Comparison of ENCODE assay signal across 38 cellular contexts in the genomic region with DNA sequence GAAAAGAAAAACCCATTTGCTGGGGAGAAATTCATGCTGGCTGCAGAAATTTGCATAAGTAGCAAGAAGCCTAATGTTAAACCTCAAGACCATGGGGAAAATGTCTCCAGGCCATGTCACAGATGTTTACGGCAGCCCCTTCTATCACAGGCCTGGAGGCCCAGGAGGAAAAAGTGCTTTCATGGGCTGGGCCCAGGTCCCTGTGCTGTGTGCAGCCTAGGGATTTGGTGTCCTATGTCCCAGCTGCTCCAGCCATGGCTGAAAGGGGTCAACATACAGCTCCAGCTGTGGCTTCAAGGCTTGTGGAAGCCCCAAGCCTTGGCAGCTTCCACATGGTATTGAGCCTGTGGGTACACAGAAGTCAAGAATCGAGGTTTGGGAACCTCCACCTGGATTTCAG.
"Had no signal": no experiment of that assay in that cellular context is flagged by ENCODE, and none has a peak within 500 bp of the region (broad histone marks: within the 10 kb centered on the region; RNA-seq: fewer than 3 reads in every experiment).

No MANE protein-coding gene starts in this region.

- H3K27me3 ChIP-seq: adrenal gland, ascending aorta, body of pancreas, brain microvascular endothelial cell, breast epithelium, cardiac muscle cell had no signal

- H3K4me3 ChIP-seq: adrenal gland, ascending aorta, body of pancreas, breast epithelium, cardiac muscle cell had no signal

- H3K4me1 Mint-ChIP-seq: activated naive CD4-positive, alpha-beta T cell treated with anti-CD3 and anti-CD28 coated beads, Interleukin-2, amount 10 ng/mL, durations not matched to agents 7 days and 5 days; activated naive CD4-positive, alpha-beta T cell treated with anti-CD3 and anti-CD28 coated beads, Interleukin-2, amount 50 U/mL, for 24 hours; activated naive CD8-positive, alpha-beta T cell treated with anti-CD3 and anti-CD28 coated beads for 36 hours; activated naive CD8-positive, alpha-beta T cell treated with anti-CD3 and anti-CD28 coated beads, Interleukin-2, amount 10 ng/mL, durations not matched to agents 7 days and 5 days; activated naive CD8-positive, alpha-beta T cell treated with anti-CD3 and anti-CD28 coated beads, Interleukin-2, amount 50 U/mL, for 24 hours; activated T-helper 17 cell treated with anti-CD3 and anti-CD28 coated beads, Interleukin-2, amount 50 U/mL, for 72 hours; brain; central memory CD8-positive, alpha-beta T cell had no signal

- H3K27ac Mint-ChIP-seq: activated naive CD4-positive, alpha-beta T cell treated with anti-CD3 and anti-CD28 coated beads for 36 hours; activated naive CD4-positive, alpha-beta T cell treated with anti-CD3 and anti-CD28 coated beads, Interleukin-2, amount 10 ng/mL, durations not matched to agents 7 days and 5 days; activated naive CD4-positive, alpha-beta T cell treated with anti-CD3 and anti-CD28 coated beads, Interleukin-2, amount 50 U/mL, for 24 hours; activated naive CD4-positive, alpha-beta T cell treated with anti-CD3 and anti-CD28 coated beads, Interleukin-2, amount 50 U/mL, for 72 hours; activated naive CD8-positive, alpha-beta T cell; activated naive CD8-positive, alpha-beta T cell treated with anti-CD3 and anti-CD28 coated beads for 36 hours; activated naive CD8-positive, alpha-beta T cell treated with anti-CD3 and anti-CD28 coated beads, Interleukin-2, amount 10 ng/mL, durations not matched to agents 7 days and 5 days; activated naive CD8-positive, alpha-beta T cell treated with anti-CD3 and anti-CD28 coated beads, Interleukin-2, amount 50 U/mL, for 24 hours; activated T-cell treated with anti-CD3 and anti-CD28 coated beads, Interleukin-2, amount 50 U/mL, for 72 hours; activated T-helper 1 cell treated with anti-CD3 and anti-CD28 coated beads, Interleukin-12 subunit alpha, Interleukin-12 subunit beta, Interleukin-2, Interleukin-4 antibody, amounts not matched to agents 30 ng/mL and 10 ng/mL and 1 ng/mL, durations not matched to agents 14 hours and 24 hours and 36 hours; activated T-helper 17 cell treated with anti-CD3 and anti-CD28 coated beads, Interleukin-2, amount 50 U/mL, for 72 hours; activated T-helper 2 cell treated with anti-CD3 and anti-CD28 coated beads, Interferon-gamma antibody, Interleukin-2, Interleukin-4, amounts not matched to agents 10 μg/mL and 5 μg/mL and 100 μg/mL, durations not matched to agents 14 hours and 24 hours and 36 hours; brain had no signal

- DNase-seq: activated effector memory CD4-positive, alpha-beta T cell treated with anti-CD3 and anti-CD28 coated beads, Interleukin-2, amount 50 U/mL, for 16 hours; activated effector memory CD4-positive, alpha-beta T cell treated with Interleukin-2 at 50 U/mL for 16 hours; activated gamma-delta T cell; activated gamma-delta T cell treated with Interleukin-2 at 50 U/mL for 16 hours; activated naive CD4-positive, alpha-beta T cell; activated naive CD4-positive, alpha-beta T cell treated with anti-CD3 and anti-CD28 coated beads for 36 hours; activated naive CD4-positive, alpha-beta T cell treated with anti-CD3 and anti-CD28 coated beads, Interleukin-2, amount 10 ng/mL, durations not matched to agents 7 days and 5 days; activated naive CD4-positive, alpha-beta T cell treated with anti-CD3 and anti-CD28 coated beads, Interleukin-2, amount 50 U/mL, for 16 hours; activated naive CD4-positive, alpha-beta T cell treated with Interleukin-2 at 50 U/mL for 16 hours; activated naive CD8-positive, alpha-beta T cell treated with anti-CD3 and anti-CD28 coated beads for 36 hours; activated naive CD8-positive, alpha-beta T cell treated with anti-CD3 and anti-CD28 coated beads, Interleukin-2, amount 10 ng/mL, durations not matched to agents 7 days and 5 days; activated naive CD8-positive, alpha-beta T cell treated with anti-CD3 and anti-CD28 coated beads, Interleukin-2, amount 50 U/mL, for 24 hours; activated T-cell treated with anti-CD3 and anti-CD28 coated beads, Interleukin-2, amount 50 U/mL, for 4 hours; activated T-cell treated with anti-CD3 and anti-CD28 coated beads, Interleukin-2, amount 50 U/mL, for 48 hours; activated T-cell treated with anti-CD3 and anti-CD28 coated beads, Interleukin-2, amount 50 U/mL, for 72 hours; adrenal gland; amniotic stem cell; amygdala; anterior cingulate cortex; aorta; body of pancreas; brain microvascular endothelial cell; caudate nucleus; central memory CD4-positive, alpha-beta T cell; cerebellar nuclear complex had no signal

- FAIRE-seq: astrocyte, bronchial epithelial cell had no signal

- H3K4me1 ChIP-seq: adrenal gland, ascending aorta, body of pancreas, breast epithelium had no signal

- H3K36me3 ChIP-seq: adrenal gland, ascending aorta, brain microvascular endothelial cell, breast epithelium had no signal

- ATAC-seq: activated naive CD4-positive, alpha-beta T cell treated with anti-CD3 and anti-CD28 coated beads, Interleukin-2, amount 50 U/mL, for 72 hours; activated naive CD8-positive, alpha-beta T cell treated with anti-CD3 and anti-CD28 coated beads, Interleukin-2, amount 50 U/mL, for 24 hours; activated T-cell treated with anti-CD3 and anti-CD28 coated beads, Interleukin-2, amount 50 U/mL, for 4 hours; activated T-cell treated with anti-CD3 and anti-CD28 coated beads, Interleukin-2, amount 50 U/mL, for 72 hours; activated T-helper 17 cell treated with anti-CD3 and anti-CD28 coated beads, Interleukin-2, amount 50 U/mL, for 72 hours; body of pancreas had no signal

- H3K4me3 Mint-ChIP-seq: activated naive CD4-positive, alpha-beta T cell treated with anti-CD3 and anti-CD28 coated beads for 36 hours; activated naive CD4-positive, alpha-beta T cell treated with anti-CD3 and anti-CD28 coated beads, Interleukin-2, amount 10 ng/mL, durations not matched to agents 7 days and 5 days; activated naive CD4-positive, alpha-beta T cell treated with anti-CD3 and anti-CD28 coated beads, Interleukin-2, amount 50 U/mL, for 24 hours; activated naive CD8-positive, alpha-beta T cell; activated naive CD8-positive, alpha-beta T cell treated with anti-CD3 and anti-CD28 coated beads for 36 hours; activated naive CD8-positive, alpha-beta T cell treated with anti-CD3 and anti-CD28 coated beads, Interleukin-2, amount 10 ng/mL, durations not matched to agents 7 days and 5 days; activated naive CD8-positive, alpha-beta T cell treated with anti-CD3 and anti-CD28 coated beads, Interleukin-2, amount 50 U/mL, for 24 hours; activated T-cell treated with anti-CD3 and anti-CD28 coated beads, Interleukin-2, amount 50 U/mL, for 4 hours; activated T-cell treated with anti-CD3 and anti-CD28 coated beads, Interleukin-2, amount 50 U/mL, for 72 hours; activated T-helper 1 cell treated with anti-CD3 and anti-CD28 coated beads, Interleukin-12 subunit alpha, Interleukin-12 subunit beta, Interleukin-2, Interleukin-4 antibody, amounts not matched to agents 30 ng/mL and 10 ng/mL and 1 ng/mL, durations not matched to agents 14 hours and 24 hours and 36 hours; activated T-helper 17 cell treated with anti-CD3 and anti-CD28 coated beads, Interleukin-2, amount 50 U/mL, for 72 hours; brain; central memory CD8-positive, alpha-beta T cell had no signal

- H3K9me3 ChIP-seq: adrenal gland, ascending aorta, body of pancreas had no signal

- H3K36me3 Mint-ChIP-seq: activated naive CD4-positive, alpha-beta T cell treated with anti-CD3 and anti-CD28 coated beads, Interleukin-2, amount 10 ng/mL, durations not matched to agents 7 days and 5 days; activated naive CD8-positive, alpha-beta T cell treated with anti-CD3 and anti-CD28 coated beads for 36 hours; activated naive CD8-positive, alpha-beta T cell treated with anti-CD3 and anti-CD28 coated beads, Interleukin-2, amount 10 ng/mL, durations not matched to agents 7 days and 5 days had no signal

- H3K27ac ChIP-seq: adrenal gland, ascending aorta, body of pancreas, brain microvascular endothelial cell, breast epithelium, cardiac muscle cell had no signal
